In the genomic region with DNA sequence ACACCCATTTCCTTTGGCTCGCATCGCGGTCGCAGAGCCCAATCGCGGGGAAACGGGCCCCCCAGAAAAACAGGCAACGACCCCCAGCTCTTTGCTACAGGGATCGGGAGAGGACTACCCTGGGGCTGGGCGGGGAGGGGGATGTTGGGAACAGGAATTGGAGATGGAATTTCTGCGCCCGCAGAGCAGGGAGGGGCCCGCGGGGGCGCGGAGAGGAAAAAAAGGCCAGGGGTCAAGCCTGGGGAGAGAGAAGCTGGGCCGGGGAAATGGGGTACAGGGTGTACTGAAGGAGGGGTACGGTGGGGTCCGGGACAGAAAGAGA, we compare ENCODE assay signal across 8 cellular contexts. TPM values are rescaled to one million over a fixed set of nuclear protein-coding genes. Genes with fewer than 3 reads are reported as not detected.
DNase-seq lines count a peak whose midpoint lies in the region; ATAC-seq and TF ChIP-seq lines count a peak whose summit lies in the region.

No MANE protein-coding gene starts in this region.

- no peak for ATAC-seq in mucosa of descending colon

- no peaks in the 10 kb centered on the region for H3K36me3 ChIP-seq in A673 (ENCODE audit: insufficient read depth, low read length, poor library complexity, severe bottlenecking)
- H3K36me3 ChIP-seq in mucosa of descending colon (ENCODE audit: low read depth): no peaks in the 10 kb centered on the region

- intact Hi-C loops in A673 (cut with micrococcal nuclease; ENCODE audit: unreplicated experiment): loop anchor here (2.0 to 10.0 kb wide), 5 partner anchors 143 to 819 kb away; no protein-coding TSS in a partner anchor
- intact Hi-C loops in mucosa of descending colon (cut with DNase I, micrococcal nuclease): no loop called here

- H3K4me3 ChIP-seq in A673 (ENCODE audit: low read depth, low read length, poor library complexity, severe bottlenecking): peak overlapping the region; percentile 63
- H3K4me3 ChIP-seq in choroid plexus epithelial cell (ENCODE audit: low read depth, low read length): peak overlapping the region; percentile 82
- H3K4me3 ChIP-seq in mucosa of descending colon: peak overlapping the region; percentile 14

- CTCF ChIA-PET in A673 (lab: Charles Lee): interaction anchor here (0.5 to 2.6 kb wide), 4 partner anchors 206 to 477 kb away, joined by 3 to 10 read pairs (median 5); no protein-coding TSS in a partner anchor

- H3K4me1 ChIP-seq in A673 (ENCODE audit: insufficient read depth, low read length, poor library complexity, severe bottlenecking) (peaks cover 22% of the 10 kb centered on the region), mucosa of descending colon (ENCODE audit: low read depth) (peaks cover 12% of the 10 kb centered on the region)

- TF ChIP-seq CTCF in A673 (conservative IDR thresholded peaks at IDR 0.05; ENCODE audit: low read depth, low read length) (no peak), choroid plexus epithelial cell (conservative IDR thresholded peaks at IDR 0.05; ENCODE audit: low read depth, low read length) (no peak), mucosa of descending colon (IDR thresholded peaks at IDR 0.05) (no peak)

- no peaks in the 10 kb centered on the region for H3K27me3 ChIP-seq in A673 (replicated peaks; ENCODE audit: insufficient read depth, low read depth, low read length, poor library complexity)

- BruUV-seq in A673 (replicated peaks; lab: Mats Ljungman, UMichigan): no TSS peak

- H3K27ac ChIP-seq in A673 (ENCODE audit: low read depth, low read length, poor library complexity, severe bottlenecking): peak overlapping the region; percentile 67

- H3K9me3 ChIP-seq in A673 (ENCODE audit: low read depth, low read length, poor library complexity, severe bottlenecking) (no peaks in the 10 kb centered on the region), mucosa of descending colon (peaks cover 2% of the 10 kb centered on the region)

- POLR2A ChIA-PET in A673 (lab: Charles Lee; ENCODE audit: low non-redundant PET): interaction anchor here (0.6 kb wide), 1 partner anchor 288 kb away, joined by 5 read pairs; no protein-coding TSS in a partner anchor

- no peak for DNase-seq in A673 (ENCODE audit: low spot score)
- peak; percentile 49 for DNase-seq in HK-2 (ENCODE audit: unreplicated experiment)
- DNase-seq in choroid plexus epithelial cell (ENCODE audit: low read depth): no peak
- DNase-seq in mucosa of descending colon: peak in 2 of 3 donors; percentile 25 to 36
- DNase-seq in UCSD-AML1 (lab: John Stamatoyannopoulos, UW; ENCODE audit: unreplicated experiment): no peak
- no peak for DNase-seq in DMS79 treated with DMSO at 0.1 percent for 48 hours (lab: John Stamatoyannopoulos, UW)
- no peak for DNase-seq in amniotic stem cell (lab: John Stamatoyannopoulos, UW)
- DNase-seq in stimulated activated CD4-positive, alpha-beta T cell treated with anti-CD3 and anti-CD28 coated beads, Interleukin-2, amount 100 ng/mL, for 48 hours: no peak

RNA-seq across cellular contexts. Expression of a gene that starts 0.4 kb away (rescaled TPM):
- total RNA-seq in A673 (2021) (49.2 and 52.9 TPM in 2 replicates), mucosa of descending colon (10 to 100 TPM in 1 of 3 donors, 1 to 10 TPM in 2; 6.8 to 70.2 (median 6.8) TPM)

Comparison
In these comparisons a context has a peak if more than half of its experiments do, and no peak if none do; other contexts are left out.
1. DNase-seq: peak in HK-2 (single experiment) and mucosa of descending colon (2 of 3); none in A673 (single experiment), choroid plexus epithelial cell (single experiment), UCSD-AML1 (single experiment), DMS79 treated with DMSO at 0.1 percent for 48 hours (single experiment), amniotic stem cell (single experiment) and stimulated activated CD4-positive, alpha-beta T cell treated with anti-CD3 and anti-CD28 coated beads, Interleukin-2, amount 100 ng/mL, for 48 hours (0 of 2).
2. H3K4me3 ChIP-seq: peak in every context shown above with its lines; median percentile 82 in choroid plexus epithelial cell; 63 in A673; 14 in mucosa of descending colon.